8 cellular contexts compared by ENCODE assay signal in the genomic region with DNA sequence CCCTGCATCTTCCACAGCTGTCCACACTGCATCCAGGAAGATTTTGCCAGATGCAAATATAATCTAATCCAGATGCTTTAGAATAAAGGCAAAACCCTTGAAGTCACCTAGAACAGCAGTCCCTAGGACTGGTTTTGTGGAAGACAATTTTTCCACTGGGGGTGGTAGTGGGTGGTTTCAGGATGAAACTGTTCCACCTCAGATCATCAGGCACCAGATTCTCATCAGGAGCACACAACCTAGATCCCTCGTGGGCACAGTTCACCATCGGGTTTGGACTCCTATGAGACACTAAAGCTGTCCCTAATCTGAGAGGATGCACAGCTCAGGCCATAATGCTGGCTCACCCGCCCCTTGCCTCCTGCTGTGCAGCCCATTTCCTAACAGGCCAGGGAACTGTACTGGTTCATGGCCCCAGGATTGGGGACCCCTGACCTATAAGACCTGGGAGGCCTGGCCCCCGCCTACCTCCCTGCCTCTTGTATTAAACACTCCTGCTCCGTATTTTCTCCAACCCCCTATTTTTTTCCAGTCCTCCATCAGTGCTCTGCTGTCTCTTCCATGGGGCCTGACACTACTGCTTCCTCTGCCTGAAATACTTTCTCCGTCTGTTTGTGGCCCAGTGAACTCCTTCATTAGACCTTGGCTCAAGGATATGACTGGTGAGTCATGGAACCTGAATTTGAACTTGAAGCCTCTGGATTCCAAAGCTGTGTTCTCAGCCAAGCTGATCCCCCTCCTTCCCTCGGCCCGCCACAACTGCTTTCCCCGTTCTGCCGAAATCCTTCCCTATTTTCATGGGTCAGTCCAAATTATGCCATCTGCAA.
DNase-seq lines count a peak whose midpoint lies in the region; ATAC-seq and TF ChIP-seq lines count a peak whose summit lies in the region.

No MANE protein-coding gene starts in this region.

- TF ChIP-seq CTCF in colonic mucosa (IDR thresholded peaks at IDR 0.05) (no peak), lung (IDR thresholded peaks at IDR 0.05; ENCODE audit: control extremely low read depth, extremely low read depth) (no peak), uterus (IDR thresholded peaks at IDR 0.05) (no peak)

- H3K36me3 Mint-ChIP-seq in activated naive CD4-positive, alpha-beta T cell treated with anti-CD3 and anti-CD28 coated beads, Interleukin-2, amount 50 U/mL, for 72 hours, result peaks cover 5 to 8% of the 10 kb centered on the region in 2 donors

- H3K9me3 Mint-ChIP-seq in activated naive CD4-positive, alpha-beta T cell treated with anti-CD3 and anti-CD28 coated beads, Interleukin-2, amount 50 U/mL, for 72 hours, result peaks cover 0 to 5% of the 10 kb centered on the region in 2 donors

- H3K36me3 ChIP-seq in colonic mucosa (no peaks in the 10 kb centered on the region), lung (ENCODE audit: control insufficient read depth in 2 of 2, insufficient read depth in 2 of 2, low read length in 2 of 2) (peaks cover 2 to 5% of the 10 kb centered on the region in 2 donors), uterus (no peaks in the 10 kb centered on the region)

- H3K9me3 ChIP-seq in colonic mucosa (no peaks in the 10 kb centered on the region), lung (ENCODE audit: control insufficient read depth in 2 of 2, insufficient read depth in 1 of 2, low read length in 1 of 2) (no peaks in the 10 kb centered on the region), uterus (no peaks in the 10 kb centered on the region)

- peak overlapping the region; percentile 31 to 41 for H3K9ac ChIP-seq in colonic mucosa (ENCODE audit: low read depth in 2 of 2, low read length in 2 of 2)

- ATAC-seq in activated naive CD4-positive, alpha-beta T cell treated with anti-CD3 and anti-CD28 coated beads, Interleukin-2, amount 50 U/mL, for 72 hours, result peak; percentile 16 to 32
- ATAC-seq in lung (ENCODE audit: insufficient read depth, low FRiP score) (peak; percentile 61), HG03432 (IDR thresholded peaks at IDR 0.05; ENCODE audit: unreplicated experiment) (no peak), GM19035 (IDR thresholded peaks at IDR 0.05; ENCODE audit: unreplicated experiment) (no peak)

- H3K4me1 ChIP-seq in colonic mucosa (no peaks in the 10 kb centered on the region), lung (ENCODE audit: control insufficient read depth in 2 of 2, insufficient read depth in 2 of 2, low read length in 2 of 2) (peaks cover 0 to 9% of the 10 kb centered on the region in 2 donors), uterus (peaks cover 0 to 8% of the 10 kb centered on the region in 2 donors)

- H3K27ac ChIP-seq in colonic mucosa, result no peak overlapping the region
- H3K27ac ChIP-seq in lung (ENCODE audit: low read depth in 1 of 2, low read length in 1 of 2), result peak overlapping the region; percentile 12 to 86
- peak overlapping the region; percentile 84 to 89 for H3K27ac ChIP-seq in uterus

- no peak for TF ChIP-seq POLR2A in uterus (IDR thresholded peaks at IDR 0.05)

- H3K27ac Mint-ChIP-seq in activated naive CD4-positive, alpha-beta T cell treated with anti-CD3 and anti-CD28 coated beads, Interleukin-2, amount 50 U/mL, for 72 hours, result no peak overlapping the region

- no peak for DNase-seq in activated naive CD4-positive, alpha-beta T cell treated with anti-CD3 and anti-CD28 coated beads, Interleukin-2, amount 50 U/mL, for 72 hours (ENCODE audit: low spot score in 2 of 2)
- no peak for DNase-seq in activated naive CD4-positive, alpha-beta T cell treated with anti-CD3 and anti-CD28 coated beads, Interleukin-2, amount 50 U/mL, for 16 hours
- DNase-seq in colonic mucosa (no peak), lung (ENCODE audit: low spot score) (no peak), uterus (peak; percentile 63 to 75), NCI-H1436 (lab: John Stamatoyannopoulos, UW) (no peak)

- H3K27me3 ChIP-seq in colonic mucosa (no peaks in the 10 kb centered on the region), lung (ENCODE audit: control insufficient read depth, insufficient read depth) (no peaks in the 10 kb centered on the region), uterus (no peaks in the 10 kb centered on the region)

- 76 to 83% methylated on average over 9 to 10 of the region's 10 CpGs for WGBS in lung, 2 donors

- intact Hi-C loops in colonic mucosa (cut with DNase I), result no loop called here
- intact Hi-C loops in uterus (cut with DNase I; ENCODE audit: low total_unique reads), result no loop called here

- no peak overlapping the region for H3K4me3 ChIP-seq in colonic mucosa
- H3K4me3 ChIP-seq in lung, result no peak overlapping the region
- H3K4me3 ChIP-seq in uterus, result no peak overlapping the region

Comparison
In these comparisons a context has a peak if more than half of its experiments do, and no peak if none do; other contexts are left out.
1. ATAC-seq: peak in activated naive CD4-positive, alpha-beta T cell treated with anti-CD3 and anti-CD28 coated beads, Interleukin-2, amount 50 U/mL, for 72 hours (2 of 2) and lung (single experiment); none in HG03432 (single experiment) and GM19035 (single experiment).
2. DNase-seq: peak in uterus (2 of 2); none in activated naive CD4-positive, alpha-beta T cell treated with anti-CD3 and anti-CD28 coated beads, Interleukin-2, amount 50 U/mL, for 72 hours (0 of 2), activated naive CD4-positive, alpha-beta T cell treated with anti-CD3 and anti-CD28 coated beads, Interleukin-2, amount 50 U/mL, for 16 hours (single experiment), colonic mucosa (single experiment), lung (single experiment) and NCI-H1436 (single experiment).